Comparison of ENCODE assay signal across 1 cellular context in the genomic region with DNA sequence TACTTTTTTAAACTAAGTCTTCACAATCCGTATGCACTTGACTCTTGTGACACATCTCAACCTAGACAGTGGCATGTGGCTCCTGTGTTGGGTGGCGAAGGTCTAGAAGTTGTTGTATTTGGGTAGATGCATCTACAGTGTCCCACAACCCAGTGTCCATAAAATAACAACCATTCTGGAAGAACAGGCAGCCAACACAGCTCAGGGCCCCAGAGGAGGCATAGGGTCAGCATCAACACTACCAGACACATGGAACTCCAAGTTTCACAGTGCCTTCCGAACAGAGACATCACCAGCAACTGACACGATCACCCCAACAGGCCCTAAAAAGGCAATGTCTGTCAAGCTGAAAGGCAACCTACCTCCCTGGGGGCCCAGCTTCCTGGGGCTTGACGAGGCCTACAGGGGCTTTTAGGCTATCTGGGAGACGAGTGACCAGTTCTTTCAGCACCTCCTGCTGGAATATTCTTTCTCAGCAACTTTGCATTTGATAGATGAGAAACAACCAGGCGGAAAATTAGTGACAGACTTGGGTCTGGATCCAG.
TF ChIP-seq lines count a peak whose summit lies in the region.

No MANE protein-coding gene starts in this region.

TF ChIP-seq in H1, 55 proteins besides CTCF, POLR2A, EP300 and RAD21:
- no peak for TF ChIP-seq CEBPB (IDR thresholded peaks at IDR 0.05; ENCODE audit: low read depth, low read length)
- no peak for TF ChIP-seq MAFK (IDR thresholded peaks at IDR 0.05; ENCODE audit: low read depth, low read length)
- no peak for TF ChIP-seq CREB1 (IDR thresholded peaks at IDR 0.05)
- TF ChIP-seq CBX5 (IDR thresholded peaks at IDR 0.05; ENCODE audit: low read depth, low read length) = no peak
- TF ChIP-seq, protein P1, sequence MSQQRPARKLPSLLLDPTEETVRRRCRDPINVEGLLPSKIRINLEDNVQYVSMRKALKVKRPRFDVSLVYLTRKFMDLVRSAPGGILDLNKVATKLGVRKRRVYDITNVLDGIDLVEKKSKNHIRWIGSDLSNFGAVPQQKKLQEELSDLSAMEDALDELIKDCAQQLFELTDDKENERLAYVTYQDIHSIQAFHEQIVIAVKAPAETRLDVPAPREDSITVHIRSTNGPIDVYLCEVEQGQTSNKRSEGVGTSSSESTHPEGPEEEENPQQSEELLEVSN (IDR thresholded peaks at IDR 0.05) = no peak
- TF ChIP-seq SIRT6 (IDR thresholded peaks at IDR 0.05; ENCODE audit: low read length) = no peak
- TF ChIP-seq SRF (IDR thresholded peaks at IDR 0.05; ENCODE audit: low read depth, low read length) = no peak
- TF ChIP-seq EGR1 (IDR thresholded peaks at IDR 0.05; ENCODE audit: borderline replicate concordance, low read depth, low read length) = no peak
- TF ChIP-seq GTF2F1 (IDR thresholded peaks at IDR 0.05; ENCODE audit: borderline replicate concordance, low read depth, low read length) = no peak
- TF ChIP-seq, protein P2, sequence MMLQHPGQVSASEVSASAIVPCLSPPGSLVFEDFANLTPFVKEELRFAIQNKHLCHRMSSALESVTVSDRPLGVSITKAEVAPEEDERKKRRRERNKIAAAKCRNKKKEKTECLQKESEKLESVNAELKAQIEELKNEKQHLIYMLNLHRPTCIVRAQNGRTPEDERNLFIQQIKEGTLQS (IDR thresholded peaks at IDR 0.05; ENCODE audit: insufficient read depth, low read depth, low read length) = no peak
- TF ChIP-seq ASH2L (IDR thresholded peaks at IDR 0.05; ENCODE audit: low read length) = no peak
